Comparison of ENCODE assay signal across 29 cellular contexts in the genomic region with DNA sequence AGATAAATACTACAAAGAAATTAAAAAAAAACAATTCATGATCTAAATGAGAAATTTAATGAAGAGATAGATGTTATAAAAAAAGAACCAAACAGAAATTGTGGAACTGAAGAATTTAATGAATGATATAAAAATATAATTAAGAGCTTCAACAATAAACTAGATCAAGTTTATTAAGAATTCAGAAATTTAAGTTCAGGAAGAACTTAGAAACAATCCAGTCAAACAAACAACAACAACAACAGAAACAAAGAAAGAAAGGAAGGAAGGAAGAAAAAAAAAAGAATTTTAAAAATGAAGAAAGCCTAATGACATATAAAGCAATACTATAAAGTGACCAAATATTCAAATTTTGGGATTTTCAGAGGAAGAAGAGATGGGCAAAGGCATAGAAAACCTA.
"Had no signal": no experiment of that assay in that cellular context is flagged by ENCODE, and none has a peak within 500 bp of the region (broad histone marks: within the 10 kb centered on the region; RNA-seq: fewer than 3 reads in every experiment).

No MANE protein-coding gene starts in this region.

- H3K4me1 ChIP-seq: esophagus muscularis mucosa, foreskin keratinocyte, gastroesophageal sphincter had no signal

- H3K4me3 ChIP-seq: coronary artery, dorsolateral prefrontal cortex, esophagus muscularis mucosa, gastroesophageal sphincter had no signal

- ATAC-seq: activated CD4-positive, alpha-beta T cell treated with anti-CD3 and anti-CD28 coated beads for 36 hours; activated T-cell treated with anti-CD3 and anti-CD28 coated beads, Interleukin-2, amount 50 U/mL, for 4 hours; activated T-helper 17 cell treated with anti-CD3 and anti-CD28 coated beads, Interleukin-2, amount 50 U/mL, for 72 hours; foreskin keratinocyte; gastroesophageal sphincter; T-helper 17 cell had no signal

- H3K27me3 ChIP-seq: brain microvascular endothelial cell, dorsolateral prefrontal cortex, esophagus muscularis mucosa, foreskin keratinocyte, gastroesophageal sphincter had no signal

- DNase-seq: activated CD4-positive, alpha-beta memory T cell treated with anti-CD3 and anti-CD28 coated beads, Interleukin-2, amount 10 ng/mL, durations not matched to agents 7 days and 5 days; activated CD4-positive, alpha-beta T cell treated with anti-CD3 and anti-CD28 coated beads for 36 hours; activated CD4-positive, alpha-beta T cell treated with anti-CD3 and anti-CD28 coated beads, Interleukin-2, amount 10 ng/mL, durations not matched to agents 24 days and 14 days; activated CD4-positive, CD25-positive, alpha-beta regulatory T cell; activated CD4-positive, CD25-positive, alpha-beta regulatory T cell treated with anti-CD3 and anti-CD28 coated beads, Interleukin-2, amount 50 U/mL, for 72 hours; activated CD8-positive, alpha-beta memory T cell treated with anti-CD3 and anti-CD28 coated beads, Interleukin-2, amount 50 U/mL, for 48 hours; activated effector memory CD4-positive, alpha-beta T cell treated with Interleukin-2 at 50 U/mL for 16 hours; activated gamma-delta T cell treated with Interleukin-2 at 50 U/mL for 16 hours; activated naive CD4-positive, alpha-beta T cell treated with anti-CD3 and anti-CD28 coated beads, Interleukin-2, amount 50 U/mL, for 16 hours; activated naive CD4-positive, alpha-beta T cell treated with Interleukin-2 at 50 U/mL for 16 hours; activated T-cell treated with anti-CD3 and anti-CD28 coated beads for 4 hours; activated T-cell treated with anti-CD3 and anti-CD28 coated beads, Interleukin-2, amount 50 U/mL, for 4 hours; amniotic stem cell; anterior cingulate cortex; brain microvascular endothelial cell; dorsolateral prefrontal cortex; effector memory CD4-positive, alpha-beta T cell; endodermal cell; erythroblast; foreskin keratinocyte; T-helper 1 cell; T-helper 17 cell; T1000 had no signal

- FAIRE-seq: astrocyte, bronchial epithelial cell had no signal

- H3K36me3 ChIP-seq: brain microvascular endothelial cell, esophagus muscularis mucosa, gastroesophageal sphincter had no signal

- H3K27ac ChIP-seq: brain microvascular endothelial cell, coronary artery, dorsolateral prefrontal cortex, esophagus muscularis mucosa, foreskin keratinocyte, gastroesophageal sphincter had no signal
